28 cellular contexts compared by ENCODE assay signal in genomic region chr4:39685990-39686389, GRCh38.
"Had no signal": no experiment of that assay in that cellular context is flagged by ENCODE, and none has a peak within 500 bp of the region (broad histone marks: within the 10 kb centered on the region; RNA-seq: fewer than 3 reads in every experiment).

No MANE protein-coding gene starts in this region.

- H3K4me1 ChIP-seq: neural progenitor cell, parathyroid adenoma, psoas muscle, right lobe of liver, sigmoid colon, stomach, thyroid gland, tibial nerve, upper lobe of left lung, vagina had no signal

- ATAC-seq: natural killer cell; psoas muscle; right cardiac atrium; right lobe of liver; stimulated activated effector memory CD8-positive, alpha-beta T cell treated with anti-CD3 and anti-CD28 coated beads, Interleukin-12 subunit alpha, Interleukin-12 subunit beta, amount 100 ng/mL, for 72 hours; stimulated activated naive B cell treated with anti-CD40 and anti-IgM and Interleukin-4, amounts not matched to agents 10 μg/mL and 1 μg/mL and 100 μg/mL, for 72 hours had no signal

- H3K27ac Mint-ChIP-seq: natural killer cell; nephron; neural progenitor cell; progenitor cell of endocrine pancreas; stimulated activated effector memory CD8-positive, alpha-beta T cell treated with anti-CD3 and anti-CD28 coated beads, Interleukin-12 subunit alpha, Interleukin-12 subunit beta, amount 100 ng/mL, for 72 hours; stimulated activated naive B cell treated with anti-CD40 and anti-IgM and Interleukin-4, amounts not matched to agents 10 μg/mL and 1 μg/mL and 100 μg/mL, for 72 hours; stimulated activated naive CD8-positive, alpha-beta T cell treated with anti-CD3 and anti-CD28 coated beads, Interleukin-15, Interleukin-2, amounts not matched to agents 100 ng/mL and 50 ng/mL, for 24 hours had no signal

- H2AFZ ChIP-seq: neural progenitor cell, parathyroid adenoma had no signal

- H3K9ac ChIP-seq: neural progenitor cell, parathyroid adenoma had no signal

- H3K4me1 Mint-ChIP-seq: natural killer cell; nephron; stimulated activated effector memory CD8-positive, alpha-beta T cell treated with anti-CD3 and anti-CD28 coated beads, Interleukin-12 subunit alpha, Interleukin-12 subunit beta, amount 100 ng/mL, for 72 hours had no signal

- H3K79me2 ChIP-seq: parathyroid adenoma had no signal

- DNase-seq: natural killer cell; occipital lobe; ovary; posterior cingulate gyrus; psoas muscle; right cardiac atrium; right lobe of liver; sigmoid colon; small intestine; stimulated activated CD4-positive, alpha-beta T cell treated with anti-CD3 and anti-CD28 coated beads, Interleukin-15, amount 100 ng/mL, for 24 hours; stimulated activated CD4-positive, alpha-beta T cell treated with anti-CD3 and anti-CD28 coated beads, Interleukin-2, amount 100 ng/mL, for 24 hours; stimulated activated CD4-positive, alpha-beta T cell treated with anti-CD3 and anti-CD28 coated beads, Interleukin-2, amount 100 ng/mL, for 48 hours; stimulated activated CD4-positive, alpha-beta T cell treated with anti-CD3 and anti-CD28 coated beads, Interleukin-4, amount 100 ng/mL, for 24 hours; stimulated activated naive B cell treated with anti-CD40 and anti-IgM and Interleukin-4, amounts not matched to agents 10 μg/mL and 1 μg/mL and 100 μg/mL, for 72 hours; stimulated activated naive CD4-positive, alpha-beta T cell treated with Interleukin-2 at 50 U/mL for 16 hours; stomach; thyroid gland; trophoblast cell; upper lobe of left lung had no signal

- H3K27me3 ChIP-seq: neural progenitor cell, ovary, right lobe of liver, sigmoid colon, stomach, thyroid gland, tibial nerve, upper lobe of left lung, vagina had no signal

- H3K9me3 Mint-ChIP-seq: natural killer cell; nephron; neural progenitor cell; stimulated activated effector memory CD8-positive, alpha-beta T cell treated with anti-CD3 and anti-CD28 coated beads, Interleukin-12 subunit alpha, Interleukin-12 subunit beta, amount 100 ng/mL, for 72 hours; stimulated activated naive B cell treated with anti-CD40 and anti-IgM and Interleukin-4, amounts not matched to agents 10 μg/mL and 1 μg/mL and 100 μg/mL, for 72 hours; stimulated activated naive CD8-positive, alpha-beta T cell treated with anti-CD3 and anti-CD28 coated beads, Interleukin-15, Interleukin-2, amounts not matched to agents 100 ng/mL and 50 ng/mL, for 24 hours had no signal

- H3K4me3 Mint-ChIP-seq: natural killer cell; nephron; neural progenitor cell; stimulated activated effector memory CD8-positive, alpha-beta T cell treated with anti-CD3 and anti-CD28 coated beads, Interleukin-12 subunit alpha, Interleukin-12 subunit beta, amount 100 ng/mL, for 72 hours; stimulated activated naive B cell treated with anti-CD40 and anti-IgM and Interleukin-4, amounts not matched to agents 10 μg/mL and 1 μg/mL and 100 μg/mL, for 72 hours; stimulated activated naive CD8-positive, alpha-beta T cell treated with anti-CD3 and anti-CD28 coated beads, Interleukin-15, Interleukin-2, amounts not matched to agents 100 ng/mL and 50 ng/mL, for 24 hours had no signal

- H3K36me3 Mint-ChIP-seq: natural killer cell; neural progenitor cell; stimulated activated effector memory CD8-positive, alpha-beta T cell treated with anti-CD3 and anti-CD28 coated beads, Interleukin-12 subunit alpha, Interleukin-12 subunit beta, amount 100 ng/mL, for 72 hours; stimulated activated naive B cell treated with anti-CD40 and anti-IgM and Interleukin-4, amounts not matched to agents 10 μg/mL and 1 μg/mL and 100 μg/mL, for 72 hours had no signal

- H3K36me3 ChIP-seq: neural progenitor cell, ovary, right lobe of liver, sigmoid colon, stomach, thoracic aorta, thyroid gland, tibial nerve, upper lobe of left lung, vagina had no signal

- H3K27ac ChIP-seq: neural progenitor cell, ovary, parathyroid adenoma, psoas muscle, right lobe of liver, sigmoid colon, stomach, thoracic aorta, thyroid gland, tibial nerve, upper lobe of left lung, vagina had no signal

- H3K4me3 ChIP-seq: neural progenitor cell, ovary, psoas muscle, right lobe of liver, sigmoid colon, stomach, thoracic aorta, thyroid gland, tibial nerve, upper lobe of left lung, vagina had no signal

- H3K9me3 ChIP-seq: ovary, psoas muscle, right lobe of liver, sigmoid colon, stomach, thoracic aorta, thyroid gland, tibial nerve, upper lobe of left lung, vagina had no signal

- FAIRE-seq: small intestine had no signal

- H3K4me2 ChIP-seq: neural progenitor cell had no signal

- H3K27me3 Mint-ChIP-seq: progenitor cell of endocrine pancreas; stimulated activated naive B cell treated with anti-CD40 and anti-IgM and Interleukin-4, amounts not matched to agents 10 μg/mL and 1 μg/mL and 100 μg/mL, for 72 hours; stimulated activated naive CD8-positive, alpha-beta T cell treated with anti-CD3 and anti-CD28 coated beads, Interleukin-15, Interleukin-2, amounts not matched to agents 100 ng/mL and 50 ng/mL, for 24 hours had no signal
